Comparison of ENCODE assay signal across 24 cellular contexts in genomic region chr12:132127041-132127440, GRCh38.
"Had no signal": no experiment of that assay in that cellular context is flagged by ENCODE, and none has a peak within 500 bp of the region (broad histone marks: within the 10 kb centered on the region; RNA-seq: fewer than 3 reads in every experiment).

No MANE protein-coding gene starts in this region.

- H3K4me3 Mint-ChIP-seq: dendritic cell treated with granulocyte-macrophage colony-stimulating factor and Interleukin-4, amounts not matched to agents 40 ng/mL and 50 ng/mL, for 4 days; effector memory CD8-positive, alpha-beta T cell; endodermal cell had no signal

- H3K27ac Mint-ChIP-seq: dendritic cell treated with granulocyte-macrophage colony-stimulating factor and Interleukin-4, amounts not matched to agents 40 ng/mL and 50 ng/mL, for 4 days; effector memory CD8-positive, alpha-beta T cell; endodermal cell had no signal

- H3K27me3 ChIP-seq: colonic mucosa, dorsolateral prefrontal cortex, esophagus muscularis mucosa, esophagus squamous epithelium, foreskin keratinocyte, gastrocnemius medialis, gastroesophageal sphincter, heart left ventricle, heart right ventricle had no signal

- H3K9me3 Mint-ChIP-seq: dendritic cell treated with granulocyte-macrophage colony-stimulating factor and Interleukin-4, amounts not matched to agents 40 ng/mL and 50 ng/mL, for 4 days had no signal

- H3K27ac ChIP-seq: colonic mucosa, coronary artery, dorsolateral prefrontal cortex, epithelial cell of prostate, esophagus muscularis mucosa, esophagus squamous epithelium, foreskin keratinocyte, gastrocnemius medialis, gastroesophageal sphincter, heart left ventricle, heart right ventricle had no signal

- H3K27me3 Mint-ChIP-seq: dendritic cell treated with granulocyte-macrophage colony-stimulating factor and Interleukin-4, amounts not matched to agents 40 ng/mL and 50 ng/mL, for 4 days; effector memory CD8-positive, alpha-beta T cell had no signal

- ATAC-seq: effector memory CD8-positive, alpha-beta T cell; esophagus mucosa; foreskin keratinocyte; gastrocnemius medialis; gastroesophageal sphincter; heart left ventricle; heart right ventricle had no signal

- H3K9me3 ChIP-seq: colonic mucosa, esophagus squamous epithelium, gastrocnemius medialis had no signal

- H3K4me1 Mint-ChIP-seq: endodermal cell had no signal

- H3K4me1 ChIP-seq: colonic mucosa, esophagus muscularis mucosa, esophagus squamous epithelium, foreskin keratinocyte, gastrocnemius medialis, gastroesophageal sphincter, heart left ventricle, heart right ventricle had no signal

- DNase-seq: colonic mucosa; cortex of kidney; dermis blood vessel endothelial cell; dorsolateral prefrontal cortex; effector CD4-positive, alpha-beta T cell; effector CD8-positive, alpha-beta T cell; effector memory CD4-positive, alpha-beta T cell; effector memory CD8-positive, alpha-beta T cell; endodermal cell; erythroblast; esophagus squamous epithelium; foreskin fibroblast; foreskin keratinocyte; foreskin melanocyte; gastrocnemius medialis; glutamatergic neuron; heart left ventricle; heart right ventricle had no signal

- H3K4me3 ChIP-seq: colonic mucosa, coronary artery, dorsolateral prefrontal cortex, esophagus muscularis mucosa, esophagus squamous epithelium, gastrocnemius medialis, gastroesophageal sphincter, heart left ventricle, heart right ventricle had no signal

- H3K36me3 ChIP-seq: colonic mucosa had no signal
